1 cellular context compared by ENCODE assay signal in the genomic region with DNA sequence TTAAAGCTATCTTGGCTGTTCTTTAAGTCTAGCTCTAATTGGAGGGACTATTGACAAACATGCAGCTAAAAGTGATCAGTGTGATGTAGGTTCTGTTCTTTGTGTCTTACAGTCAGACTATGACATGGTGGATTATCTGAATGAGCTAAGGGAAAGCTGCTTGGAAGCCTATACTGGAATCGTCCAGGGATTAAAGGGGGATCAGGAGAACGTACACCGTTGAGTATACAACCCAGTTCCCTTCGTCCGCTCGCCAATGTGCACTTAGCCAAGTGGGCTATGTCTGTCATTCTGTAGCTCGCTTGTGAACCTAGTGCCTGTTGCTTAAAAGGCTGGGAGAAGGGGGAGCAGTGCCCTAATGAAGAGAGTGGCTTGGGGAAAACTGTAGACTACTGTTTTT.
TF ChIP-seq lines count a peak whose summit lies in the region.

No MANE protein-coding gene starts in this region.

TF ChIP-seq in HepG2, 621 proteins besides CTCF, POLR2A, EP300 and RAD21:
- TF ChIP-seq ZNF329 (CRISPR knock-in tag; IDR thresholded peaks at IDR 0.05; ENCODE audit: low read depth) = no peak
- no peak for TF ChIP-seq RELA (CRISPR knock-in tag; IDR thresholded peaks at IDR 0.05)
- no peak for TF ChIP-seq HNRNPUL1 (IDR thresholded peaks at IDR 0.05; ENCODE audit: low read depth, low read length)
- TF ChIP-seq HBP1 (CRISPR knock-in tag; IDR thresholded peaks at IDR 0.05; ENCODE audit: low read depth) = no peak
- TF ChIP-seq GTF3A (CRISPR knock-in tag; conservative IDR thresholded peaks at IDR 0.05) = no peak
- TF ChIP-seq DR1 (CRISPR knock-in tag; IDR thresholded peaks at IDR 0.05) = no peak
- no peak for TF ChIP-seq GFI1 (CRISPR knock-in tag; IDR thresholded peaks at IDR 0.05; ENCODE audit: borderline replicate concordance)
- no peak for TF ChIP-seq HOXA3 (CRISPR knock-in tag; IDR thresholded peaks at IDR 0.05)
- no peak for TF ChIP-seq ZNF446 (CRISPR knock-in tag; IDR thresholded peaks at IDR 0.05)
- no peak for TF ChIP-seq NFRKB (IDR thresholded peaks at IDR 0.05)
- no peak for TF ChIP-seq ZNF678 (CRISPR knock-in tag; IDR thresholded peaks at IDR 0.05)
TF ChIP-seq in HepG2: peak in this region for 0.
